ENCODE assay signal across 23 cellular contexts in the genomic region with DNA sequence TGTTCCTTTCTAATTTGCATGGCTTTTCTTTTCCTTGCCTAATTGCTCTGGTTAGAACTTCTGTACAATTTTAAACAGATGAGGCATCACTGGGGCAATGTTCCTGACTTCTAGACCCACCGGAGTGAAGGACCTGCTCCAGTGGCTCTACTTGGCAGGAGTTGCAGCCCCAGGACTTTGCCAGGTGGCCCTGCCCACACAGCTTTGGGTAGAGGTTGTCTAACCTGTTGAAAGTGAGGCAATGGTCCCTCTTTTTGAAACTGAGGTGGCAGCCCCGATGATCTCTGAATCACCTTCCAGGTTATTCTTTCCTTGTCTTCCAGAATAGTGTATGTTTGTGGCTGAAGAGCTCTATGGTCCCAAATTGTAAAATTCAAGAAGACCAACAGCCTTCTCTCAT. TPM values are rescaled to one million over a fixed set of nuclear protein-coding genes. Genes with fewer than 3 reads are reported as not detected.
"Had no signal": no experiment of that assay in that cellular context is flagged by ENCODE, and none has a peak within 500 bp of the region (broad histone marks: within the 10 kb centered on the region; RNA-seq: fewer than 3 reads in every experiment).

No MANE protein-coding gene starts in this region.

- ATAC-seq: Panc1 had no signal

- H3K27ac ChIP-seq: HL-60, RWPE1 had no signal

- DNase-seq: KBM-7, MV-4-11, NCI-H1048, NCI-H1105, NCI-H1417, NCI-H1436 treated with DMSO at 0.1 percent for 48 hours, NCI-H1694, NCI-H187 treated with DMSO at 0.1 percent for 48 hours, NCI-H2029 treated with DMSO at 0.1 percent for 48 hours, NCI-H2107, NCI-H2227 treated with DMSO at 0.1 percent for 48 hours, NCI-H524, NCI-H526 treated with DMSO at 0.1 percent for 48 hours, NCI-H774, SHP77, SK-N-SH, SW 1271 had no signal

- H3K9me3 ChIP-seq: SK-N-SH had no signal

RNA-seq across cellular contexts. Expression of a gene that starts 56.3 kb away (rescaled TPM):
- total RNA-seq: MCF 10A, NCI-H460, SK-MEL-5 had no signal

RNA-seq across cellular contexts. Expression of a gene that starts 57.9 kb away (rescaled TPM):
- total RNA-seq: NCI-H460 had no signal
